ENCODE assay signal across 28 cellular contexts in genomic region chr14:73865536-73866113, GRCh38.
"Had no signal": no experiment of that assay in that cellular context is flagged by ENCODE, and none has a peak within 500 bp of the region (broad histone marks: within the 10 kb centered on the region; RNA-seq: fewer than 3 reads in every experiment).

No MANE protein-coding gene starts in this region.

- H3K9me3 ChIP-seq: Peyer's patch, SJSA1, SK-N-SH had no signal

- ATAC-seq: activated CD8-positive, alpha-beta memory T cell treated with anti-CD3 and anti-CD28 coated beads, Interleukin-2, amount 10 ng/mL, durations not matched to agents 7 days and 5 days; PC-3 had no signal

- H3K4me3 ChIP-seq: Peyer's patch, SJSA1 had no signal

- DNase-seq: activated CD4-positive, alpha-beta T cell treated with anti-CD3 and anti-CD28 coated beads, Interleukin-2, amount 10 ng/mL, durations not matched to agents 7 days and 5 days; activated CD4-positive, alpha-beta T cell treated with anti-CD3 and anti-CD28 coated beads, Interleukin-2, amount 50 U/mL, for 48 hours; activated CD8-positive, alpha-beta memory T cell treated with anti-CD3 and anti-CD28 coated beads for 24 hours; activated CD8-positive, alpha-beta memory T cell treated with anti-CD3 and anti-CD28 coated beads, Interleukin-2, amount 10 ng/mL, durations not matched to agents 7 days and 5 days; activated CD8-positive, alpha-beta memory T cell treated with anti-CD3 and anti-CD28 coated beads, Interleukin-2, amount 50 U/mL, for 48 hours; activated effector memory CD4-positive, alpha-beta T cell treated with Interleukin-2 at 50 U/mL for 16 hours; activated naive CD4-positive, alpha-beta T cell treated with anti-CD3 and anti-CD28 coated beads, Interleukin-2, amount 50 U/mL, for 16 hours; activated naive CD8-positive, alpha-beta T cell treated with anti-CD3 and anti-CD28 coated beads for 36 hours; activated T-cell treated with anti-CD3 and anti-CD28 coated beads, Interleukin-2, amount 50 U/mL, for 48 hours; amniotic stem cell; aorta; brain microvascular endothelial cell; central memory CD4-positive, alpha-beta T cell; NCI-H1092 treated with DMSO at 0.1 percent for 48 hours; NCI-H1417; NCI-H187 treated with DMSO at 0.1 percent for 48 hours; NCI-H2081 treated with DMSO at 0.1 percent for 48 hours; NCI-H345; NCI-H526; NCI-H748 treated with DMSO at 0.1 percent for 48 hours; NK-92 treated with Interleukin-12 subunit alpha and Interleukin-12 subunit beta, amount 100 ng/mL, for 24 hours; PC-3; Peyer's patch; RPMI8226; SHP77 treated with DMSO at 0.1 percent for 48 hours; SK-N-SH had no signal

- H3K27me3 ChIP-seq: brain microvascular endothelial cell, Peyer's patch, SJSA1 had no signal

- H3K27ac ChIP-seq: brain microvascular endothelial cell, SJSA1 had no signal

- H3K4me1 ChIP-seq: SJSA1 had no signal

- H3K36me3 ChIP-seq: brain microvascular endothelial cell, Peyer's patch, SJSA1 had no signal

- FAIRE-seq: TTC549 had no signal

- H3K9ac ChIP-seq: SK-N-SH had no signal

- H3K4me2 ChIP-seq: SK-N-SH had no signal
